Comparison of ENCODE assay signal across 1 cellular context in the genomic region with DNA sequence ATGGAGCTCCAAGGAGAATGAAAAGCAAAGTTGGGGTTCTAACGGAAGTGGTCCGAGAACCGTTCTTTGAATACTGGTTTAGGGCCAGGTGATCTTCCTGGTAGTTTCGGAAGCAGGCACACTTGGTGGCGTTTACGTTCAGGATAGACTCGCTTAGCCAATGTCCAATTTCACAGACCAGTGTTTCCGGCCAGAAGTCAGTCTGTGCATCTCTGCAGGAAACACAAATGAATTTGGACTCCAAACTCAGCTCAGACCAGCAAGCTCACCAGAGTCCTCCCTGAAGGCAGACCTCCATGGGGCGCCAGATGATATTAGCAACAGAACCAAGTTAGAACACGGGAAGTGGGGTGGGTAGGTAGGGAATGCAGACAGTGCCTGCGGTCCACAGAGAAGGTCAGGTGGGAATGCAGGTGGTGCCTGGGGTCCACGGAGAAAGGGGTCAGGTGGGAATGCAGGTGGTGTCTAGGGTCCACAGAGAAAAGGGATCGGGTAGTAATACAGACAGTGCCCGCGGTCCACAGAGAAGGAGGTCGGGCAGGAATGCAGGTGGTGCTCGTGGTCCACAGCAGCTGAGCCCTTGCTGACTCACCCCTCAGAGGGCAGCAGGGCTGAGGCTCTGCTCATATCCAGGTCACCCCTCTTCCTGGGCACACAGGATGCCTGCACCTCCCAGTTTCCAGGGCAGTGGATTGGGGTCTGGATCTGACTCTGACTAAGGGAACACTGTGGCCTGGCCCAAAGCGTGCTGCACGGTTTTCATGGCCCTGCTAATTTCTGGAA.
TF ChIP-seq lines count a peak whose summit lies in the region.

No MANE protein-coding gene starts in this region.

TF ChIP-seq in GM23338, 12 proteins besides CTCF, POLR2A, EP300 and RAD21 (continued from another document):
- TF ChIP-seq, protein P1, sequence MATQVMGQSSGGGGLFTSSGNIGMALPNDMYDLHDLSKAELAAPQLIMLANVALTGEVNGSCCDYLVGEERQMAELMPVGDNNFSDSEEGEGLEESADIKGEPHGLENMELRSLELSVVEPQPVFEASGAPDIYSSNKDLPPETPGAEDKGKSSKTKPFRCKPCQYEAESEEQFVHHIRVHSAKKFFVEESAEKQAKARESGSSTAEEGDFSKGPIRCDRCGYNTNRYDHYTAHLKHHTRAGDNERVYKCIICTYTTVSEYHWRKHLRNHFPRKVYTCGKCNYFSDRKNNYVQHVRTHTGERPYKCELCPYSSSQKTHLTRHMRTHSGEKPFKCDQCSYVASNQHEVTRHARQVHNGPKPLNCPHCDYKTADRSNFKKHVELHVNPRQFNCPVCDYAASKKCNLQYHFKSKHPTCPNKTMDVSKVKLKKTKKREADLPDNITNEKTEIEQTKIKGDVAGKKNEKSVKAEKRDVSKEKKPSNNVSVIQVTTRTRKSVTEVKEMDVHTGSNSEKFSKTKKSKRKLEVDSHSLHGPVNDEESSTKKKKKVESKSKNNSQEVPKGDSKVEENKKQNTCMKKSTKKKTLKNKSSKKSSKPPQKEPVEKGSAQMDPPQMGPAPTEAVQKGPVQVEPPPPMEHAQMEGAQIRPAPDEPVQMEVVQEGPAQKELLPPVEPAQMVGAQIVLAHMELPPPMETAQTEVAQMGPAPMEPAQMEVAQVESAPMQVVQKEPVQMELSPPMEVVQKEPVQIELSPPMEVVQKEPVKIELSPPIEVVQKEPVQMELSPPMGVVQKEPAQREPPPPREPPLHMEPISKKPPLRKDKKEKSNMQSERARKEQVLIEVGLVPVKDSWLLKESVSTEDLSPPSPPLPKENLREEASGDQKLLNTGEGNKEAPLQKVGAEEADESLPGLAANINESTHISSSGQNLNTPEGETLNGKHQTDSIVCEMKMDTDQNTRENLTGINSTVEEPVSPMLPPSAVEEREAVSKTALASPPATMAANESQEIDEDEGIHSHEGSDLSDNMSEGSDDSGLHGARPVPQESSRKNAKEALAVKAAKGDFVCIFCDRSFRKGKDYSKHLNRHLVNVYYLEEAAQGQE (IDR thresholded peaks at IDR 0.05; ENCODE audit: unreplicated experiment), result no peak
- TF ChIP-seq JUNB (IDR thresholded peaks at IDR 0.05; ENCODE audit: unreplicated experiment), result no peak
- no peak for TF ChIP-seq EZH2phosphoT487 (IDR thresholded peaks at IDR 0.05; ENCODE audit: unreplicated experiment)
- TF ChIP-seq EZH2 (IDR thresholded peaks at IDR 0.05; ENCODE audit: low read depth, unreplicated experiment), result no peak
- TF ChIP-seq ZNF114 (CRISPR knock-in tag; IDR thresholded peaks at IDR 0.05), result no peak
- TF ChIP-seq, protein P2, sequence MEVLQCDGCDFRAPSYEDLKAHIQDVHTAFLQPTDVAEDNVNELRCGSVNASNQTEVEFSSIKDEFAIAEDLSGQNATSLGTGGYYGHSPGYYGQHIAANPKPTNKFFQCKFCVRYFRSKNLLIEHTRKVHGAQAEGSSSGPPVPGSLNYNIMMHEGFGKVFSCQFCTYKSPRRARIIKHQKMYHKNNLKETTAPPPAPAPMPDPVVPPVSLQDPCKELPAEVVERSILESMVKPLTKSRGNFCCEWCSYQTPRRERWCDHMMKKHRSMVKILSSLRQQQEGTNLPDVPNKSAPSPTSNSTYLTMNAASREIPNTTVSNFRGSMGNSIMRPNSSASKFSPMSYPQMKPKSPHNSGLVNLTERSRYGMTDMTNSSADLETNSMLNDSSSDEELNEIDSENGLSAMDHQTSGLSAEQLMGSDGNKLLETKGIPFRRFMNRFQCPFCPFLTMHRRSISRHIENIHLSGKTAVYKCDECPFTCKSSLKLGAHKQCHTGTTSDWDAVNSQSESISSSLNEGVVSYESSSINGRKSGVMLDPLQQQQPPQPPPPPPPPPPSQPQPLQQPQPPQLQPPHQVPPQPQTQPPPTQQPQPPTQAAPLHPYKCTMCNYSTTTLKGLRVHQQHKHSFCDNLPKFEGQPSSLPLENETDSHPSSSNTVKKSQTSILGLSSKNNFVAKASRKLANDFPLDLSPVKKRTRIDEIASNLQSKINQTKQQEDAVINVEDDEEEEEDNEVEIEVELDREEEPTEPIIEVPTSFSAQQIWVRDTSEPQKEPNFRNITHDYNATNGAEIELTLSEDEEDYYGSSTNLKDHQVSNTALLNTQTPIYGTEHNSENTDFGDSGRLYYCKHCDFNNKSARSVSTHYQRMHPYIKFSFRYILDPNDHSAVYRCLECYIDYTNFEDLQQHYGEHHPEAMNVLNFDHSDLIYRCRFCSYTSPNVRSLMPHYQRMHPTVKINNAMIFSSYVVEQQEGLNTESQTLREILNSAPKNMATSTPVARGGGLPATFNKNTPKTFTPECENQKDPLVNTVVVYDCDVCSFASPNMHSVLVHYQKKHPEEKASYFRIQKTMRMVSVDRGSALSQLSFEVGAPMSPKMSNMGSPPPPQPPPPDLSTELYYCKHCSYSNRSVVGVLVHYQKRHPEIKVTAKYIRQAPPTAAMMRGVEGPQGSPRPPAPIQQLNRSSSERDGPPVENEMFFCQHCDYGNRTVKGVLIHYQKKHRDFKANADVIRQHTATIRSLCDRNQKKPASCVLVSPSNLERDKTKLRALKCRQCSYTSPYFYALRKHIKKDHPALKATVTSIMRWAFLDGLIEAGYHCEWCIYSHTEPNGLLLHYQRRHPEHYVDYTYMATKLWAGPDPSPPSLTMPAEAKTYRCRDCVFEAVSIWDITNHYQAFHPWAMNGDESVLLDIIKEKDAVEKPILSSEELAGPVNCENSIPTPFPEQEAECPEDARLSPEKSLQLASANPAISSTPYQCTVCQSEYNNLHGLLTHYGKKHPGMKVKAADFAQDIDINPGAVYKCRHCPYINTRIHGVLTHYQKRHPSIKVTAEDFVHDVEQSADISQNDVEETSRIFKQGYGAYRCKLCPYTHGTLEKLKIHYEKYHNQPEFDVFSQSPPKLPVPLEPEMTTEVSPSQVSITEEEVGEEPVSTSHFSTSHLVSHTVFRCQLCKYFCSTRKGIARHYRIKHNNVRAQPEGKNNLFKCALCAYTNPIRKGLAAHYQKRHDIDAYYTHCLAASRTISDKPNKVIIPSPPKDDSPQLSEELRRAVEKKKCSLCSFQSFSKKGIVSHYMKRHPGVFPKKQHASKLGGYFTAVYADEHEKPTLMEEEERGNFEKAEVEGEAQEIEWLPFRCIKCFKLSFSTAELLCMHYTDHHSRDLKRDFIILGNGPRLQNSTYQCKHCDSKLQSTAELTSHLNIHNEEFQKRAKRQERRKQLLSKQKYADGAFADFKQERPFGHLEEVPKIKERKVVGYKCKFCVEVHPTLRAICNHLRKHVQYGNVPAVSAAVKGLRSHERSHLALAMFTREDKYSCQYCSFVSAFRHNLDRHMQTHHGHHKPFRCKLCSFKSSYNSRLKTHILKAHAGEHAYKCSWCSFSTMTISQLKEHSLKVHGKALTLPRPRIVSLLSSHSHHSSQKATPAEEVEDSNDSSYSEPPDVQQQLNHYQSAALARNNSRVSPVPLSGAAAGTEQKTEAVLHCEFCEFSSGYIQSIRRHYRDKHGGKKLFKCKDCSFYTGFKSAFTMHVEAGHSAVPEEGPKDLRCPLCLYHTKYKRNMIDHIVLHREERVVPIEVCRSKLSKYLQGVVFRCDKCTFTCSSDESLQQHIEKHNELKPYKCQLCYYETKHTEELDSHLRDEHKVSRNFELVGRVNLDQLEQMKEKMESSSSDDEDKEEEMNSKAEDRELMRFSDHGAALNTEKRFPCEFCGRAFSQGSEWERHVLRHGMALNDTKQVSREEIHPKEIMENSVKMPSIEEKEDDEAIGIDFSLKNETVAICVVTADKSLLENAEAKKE (CRISPR knock-in tag; IDR thresholded peaks at IDR 0.05), result no peak
- TF ChIP-seq, protein P3, sequence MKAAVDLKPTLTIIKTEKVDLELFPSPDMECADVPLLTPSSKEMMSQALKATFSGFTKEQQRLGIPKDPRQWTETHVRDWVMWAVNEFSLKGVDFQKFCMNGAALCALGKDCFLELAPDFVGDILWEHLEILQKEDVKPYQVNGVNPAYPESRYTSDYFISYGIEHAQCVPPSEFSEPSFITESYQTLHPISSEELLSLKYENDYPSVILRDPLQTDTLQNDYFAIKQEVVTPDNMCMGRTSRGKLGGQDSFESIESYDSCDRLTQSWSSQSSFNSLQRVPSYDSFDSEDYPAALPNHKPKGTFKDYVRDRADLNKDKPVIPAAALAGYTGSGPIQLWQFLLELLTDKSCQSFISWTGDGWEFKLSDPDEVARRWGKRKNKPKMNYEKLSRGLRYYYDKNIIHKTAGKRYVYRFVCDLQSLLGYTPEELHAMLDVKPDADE (IDR thresholded peaks at IDR 0.05), result no peak
- TF ChIP-seq NANOG (IDR thresholded peaks at IDR 0.05; ENCODE audit: borderline replicate concordance), result no peak
- no peak for TF ChIP-seq CREB1 (CRISPR knock-in tag; IDR thresholded peaks at IDR 0.05; ENCODE audit: low read depth)
- TF ChIP-seq POLR2AphosphoS5 (IDR thresholded peaks at IDR 0.05; ENCODE audit: low read depth), result no peak
